25 cellular contexts compared by ENCODE assay signal in genomic region chr20:40589581-40589980, GRCh38.
"Had no signal": no experiment of that assay in that cellular context is flagged by ENCODE, and none has a peak within 500 bp of the region (broad histone marks: within the 10 kb centered on the region; RNA-seq: fewer than 3 reads in every experiment).

No MANE protein-coding gene starts in this region.

- H3K27ac ChIP-seq: colonic mucosa, epithelial cell of prostate, foreskin keratinocyte, hepatocyte, left lung, lower lobe of right lung had no signal

- H3K36me3 ChIP-seq: colonic mucosa, left lung, lower lobe of right lung had no signal

- H3K27me3 ChIP-seq: colonic mucosa had no signal

- ATAC-seq: effector memory CD8-positive, alpha-beta T cell; esophagus mucosa; foreskin keratinocyte; left colon; left lung; lower lobe of right lung; mucosa of descending colon; naive thymus-derived CD8-positive, alpha-beta T cell had no signal

- DNase-seq: colonic mucosa; cortex of kidney; effector CD8-positive, alpha-beta T cell; effector memory CD8-positive, alpha-beta T cell; endodermal cell; erythroblast; foreskin keratinocyte; glutamatergic neuron; head of caudate nucleus; hypothalamus; immature natural killer cell; islet precursor cell; kidney; kidney glomerular epithelial cell; left colon; left lung; left ventricle myocardium superior; lower lobe of right lung; mesenchymal stem cell; mucosa of descending colon; naive B cell; naive thymus-derived CD8-positive, alpha-beta T cell had no signal

- H3K4me3 ChIP-seq: colonic mucosa, hepatocyte, left lung, lower lobe of right lung, mucosa of descending colon had no signal

- H3K9me3 ChIP-seq: colonic mucosa, left lung, lower lobe of right lung, mucosa of descending colon had no signal

- H3K4me1 ChIP-seq: colonic mucosa, foreskin keratinocyte, left lung had no signal
